Comparison of ENCODE assay signal across 11 cellular contexts in the genomic region with DNA sequence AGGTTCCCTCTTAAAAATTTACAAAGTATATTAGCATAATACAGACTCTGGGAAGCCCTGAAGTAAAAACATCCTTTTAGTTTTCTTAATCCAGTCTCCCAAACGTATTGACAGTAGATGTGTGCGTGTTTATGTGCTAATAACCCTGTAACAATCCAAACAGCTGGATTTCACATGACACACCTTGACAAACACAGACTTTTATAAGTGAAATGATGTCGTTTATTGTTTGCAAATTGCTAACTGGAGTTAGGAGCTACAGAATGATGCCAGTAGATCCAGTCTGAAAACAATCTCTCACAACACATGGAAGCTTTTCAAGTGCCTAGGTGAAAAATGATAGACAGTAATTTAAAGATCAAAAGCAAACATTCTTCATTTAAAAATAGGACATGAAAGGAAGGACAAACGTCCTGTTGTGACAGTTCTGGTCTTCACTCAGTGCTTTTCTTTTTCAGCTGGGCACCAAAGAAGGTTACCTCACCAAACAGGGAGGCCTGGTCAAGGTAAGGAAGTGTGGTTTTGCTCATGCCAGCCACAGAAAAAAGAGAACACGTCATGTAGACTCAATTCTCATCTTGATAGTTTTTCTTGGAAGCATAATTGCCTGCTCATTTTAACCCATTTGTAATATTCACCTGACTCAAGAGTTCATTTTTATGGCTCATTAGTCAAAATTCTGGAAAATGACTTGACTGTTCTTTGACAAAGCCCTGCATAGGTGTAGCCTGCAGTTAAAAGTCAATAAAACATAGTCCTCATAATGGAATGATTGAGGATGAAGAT. TPM values are rescaled to one million over a fixed set of nuclear protein-coding genes. Genes with fewer than 3 reads are reported as not detected.
DNase-seq lines count a peak whose midpoint lies in the region; ATAC-seq and TF ChIP-seq lines count a peak whose summit lies in the region.
"Had no signal": no experiment of that assay in that cellular context is flagged by ENCODE, and none has a peak within 500 bp of the region (broad histone marks: within the 10 kb centered on the region; RNA-seq: fewer than 3 reads in every experiment).

No MANE protein-coding gene starts in this region.

- no peaks in the 10 kb centered on the region for H3K36me3 ChIP-seq in gastroesophageal sphincter
- no peaks in the 10 kb centered on the region for H3K36me3 ChIP-seq in SJCRH30

- POLR2A ChIA-PET in RWPE1 (lab: Yijun Ruan, JAX; ENCODE audit: low non-redundant PET): no interaction called here

- H3K9me3 ChIP-seq in gastroesophageal sphincter (no peaks in the 10 kb centered on the region), SJCRH30 (replicated peaks) (no peaks in the 10 kb centered on the region)

- H3K27ac ChIP-seq in RWPE1 (no peak overlapping the region), gastroesophageal sphincter (no peak overlapping the region), SJCRH30 (no peak overlapping the region)
- H3K27ac ChIP-seq: foreskin keratinocyte had no signal

- TF ChIP-seq POLR2A in gastroesophageal sphincter (IDR thresholded peaks at IDR 0.05): no peak

- intact Hi-C loops in left cardiac atrium (cut with DNase I): no loop called here

- TF ChIP-seq CTCF in RWPE1 (conservative IDR thresholded peaks at IDR 0.05; ENCODE audit: low read depth) (no peak), gastroesophageal sphincter (IDR thresholded peaks at IDR 0.05) (no peak)

- H3K4me3 ChIP-seq in gastroesophageal sphincter: no peak overlapping the region
- no peak overlapping the region for H3K4me3 ChIP-seq in SJCRH30

- CTCF ChIA-PET in RWPE1 (lab: Yijun Ruan, JAX): interaction anchor here (0.7 to 0.9 kb wide), 2 partner anchors 9 to 14 kb away, joined by 3 read pairs; no protein-coding TSS in a partner anchor

- TF ChIP-seq EP300 in gastroesophageal sphincter (IDR thresholded peaks at IDR 0.05): no peak

- peaks cover 0 to 2% (median 0%) of the 10 kb centered on the region in 3 donors for H3K4me1 ChIP-seq in gastroesophageal sphincter
- H3K4me1 ChIP-seq in SJCRH30: no peaks in the 10 kb centered on the region
- H3K4me1 ChIP-seq: foreskin keratinocyte had no signal

- 45 to 48% methylated on average over 5 of the region's 5 CpGs for WGBS in gastroesophageal sphincter (ENCODE audit: low coverage in 1 of 2), 2 donors

- ATAC-seq in HG03103 (IDR thresholded peaks at IDR 0.05; ENCODE audit: low read depth, unreplicated experiment): peak; percentile 41
- no peak for ATAC-seq in gastroesophageal sphincter
- no peak for ATAC-seq in left cardiac atrium
- ATAC-seq: foreskin keratinocyte had no signal

- H3K27me3 ChIP-seq in gastroesophageal sphincter: no peaks in the 10 kb centered on the region
- no peaks in the 10 kb centered on the region for H3K27me3 ChIP-seq in SJCRH30
- H3K27me3 ChIP-seq: foreskin keratinocyte had no signal

- peak; percentile 22 for DNase-seq in stimulated activated CD4-positive, alpha-beta T cell treated with anti-CD3 and anti-CD28 coated beads, Interleukin-15, amount 100 ng/mL, for 24 hours
- no peak for DNase-seq in stimulated activated CD4-positive, alpha-beta T cell treated with anti-CD3 and anti-CD28 coated beads, Interleukin-4, amount 100 ng/mL, for 1 hour
- DNase-seq in NOMO-1 (lab: John Stamatoyannopoulos, UW; ENCODE audit: unreplicated experiment in 2 of 2) (peak; percentile 20 to 40), RWPE1 (ENCODE audit: low spot score) (no peak), left cardiac atrium (no peak), SJCRH30 (no peak)
- DNase-seq: CD4-positive, alpha-beta memory T cell; foreskin keratinocyte; NCI-H1105 treated with DMSO at 0.1 percent for 48 hours had no signal

RNA-seq across cellular contexts. Expression of gene LAMTOR3, which starts 32.9 kb away (rescaled TPM):
- 10 to 100 TPM; 34.5 to 64.8 (median 53.1) TPM for total RNA-seq in gastroesophageal sphincter
- total RNA-seq in left cardiac atrium: 10 to 100 TPM; 29.2 to 32.3 TPM
- 36.1 and 37.9 TPM in 2 replicates for total RNA-seq in SJCRH30 (2014; rRNA removed; shearing (Covaris generic))

RNA-seq across cellular contexts. Expression of gene DAPP1, which starts 44.7 kb away (rescaled TPM):
- total RNA-seq in gastroesophageal sphincter (1 to 10 TPM in 3 of 4 donors, under 1 TPM in 1; 0.73 to 6.3 (median 1.8) TPM), left cardiac atrium (1 to 10 TPM in 1 of 2 donors, under 1 TPM in 1; 0.89 to 1.5 TPM)
- total RNA-seq in SJCRH30 (2014; rRNA removed; shearing (Covaris generic)): 0.18 and 0.49 TPM in 2 replicates

Comparison
In these comparisons a context has a peak if more than half of its experiments do, and no peak if none do; other contexts are left out.
1. DNase-seq: peak in stimulated activated CD4-positive, alpha-beta T cell treated with anti-CD3 and anti-CD28 coated beads, Interleukin-15, amount 100 ng/mL, for 24 hours (single experiment) and NOMO-1 (2 of 2); none in stimulated activated CD4-positive, alpha-beta T cell treated with anti-CD3 and anti-CD28 coated beads, Interleukin-4, amount 100 ng/mL, for 1 hour (single experiment), RWPE1 (single experiment), left cardiac atrium (single experiment) and SJCRH30 (0 of 2).